ENCODE assay signal across 23 cellular contexts in genomic region chr5:32889078-32889477, GRCh38.
"Had no signal": no experiment of that assay in that cellular context is flagged by ENCODE, and none has a peak within 500 bp of the region (broad histone marks: within the 10 kb centered on the region; RNA-seq: fewer than 3 reads in every experiment).

No MANE protein-coding gene starts in this region.

- H3K4me3 ChIP-seq: stomach, suprapubic skin, testis, thoracic aorta, thyroid gland, tibial artery, tibial nerve, transverse colon, upper lobe of left lung, upper lobe of right lung, uterus, vagina had no signal

- DNase-seq: stimulated activated CD4-positive, alpha-beta T cell treated with anti-CD3 and anti-CD28 coated beads, Interleukin-2, amount 100 ng/mL, for 48 hours; stimulated activated CD4-positive, alpha-beta T cell treated with anti-CD3 and anti-CD28 coated beads, Interleukin-4, amount 100 ng/mL, for 1 hour; stimulated activated CD4-positive, alpha-beta T cell treated with anti-CD3 and anti-CD28 coated beads, Interleukin-4, amount 100 ng/mL, for 24 hours; stimulated activated CD8-positive, alpha-beta memory T cell treated with anti-CD3 and anti-CD28 coated beads, Interleukin-4, amount 100 ng/mL, for 48 hours; stimulated activated naive B cell treated with anti-CD40 and anti-IgM and Interleukin-4, amounts not matched to agents 10 μg/mL and 1 μg/mL and 100 μg/mL, for 72 hours; stimulated activated naive CD4-positive, alpha-beta T cell; stimulated activated naive CD4-positive, alpha-beta T cell treated with Interleukin-2 at 50 U/mL for 16 hours; stimulated activated naive CD8-positive, alpha-beta T cell treated with anti-CD3 and anti-CD28 coated beads, Interleukin-15, amount 100 ng/mL, for 72 hours; stimulated activated naive CD8-positive, alpha-beta T cell treated with anti-CD3 and anti-CD28 coated beads, Interleukin-15, Interleukin-2, amounts not matched to agents 100 U/mL and 50 U/mL, for 24 hours; stomach; substantia nigra; testis; thyroid gland; tibial artery; transverse colon; trophoblast cell; upper lobe of left lung; upper lobe of right lung; uterus had no signal

- H3K27ac ChIP-seq: stomach, suprapubic skin, testis, thoracic aorta, thyroid gland, tibial artery, tibial nerve, transverse colon, upper lobe of left lung, upper lobe of right lung, uterus, vagina had no signal
